In genomic region chr1:233598891-233599541, GRCh38 we compare ENCODE assay signal across 9 cellular contexts. TPM values are rescaled to one million over a fixed set of nuclear protein-coding genes. Genes with fewer than 3 reads are reported as not detected.
DNase-seq lines count a peak whose midpoint lies in the region; ATAC-seq and TF ChIP-seq lines count a peak whose summit lies in the region.
"Had no signal": no experiment of that assay in that cellular context is flagged by ENCODE, and none has a peak within 500 bp of the region (broad histone marks: within the 10 kb centered on the region; RNA-seq: fewer than 3 reads in every experiment).

No MANE protein-coding gene starts in this region.

- no peaks in the 10 kb centered on the region for H3K9me2 ChIP-seq in Loucy (replicated peaks; ENCODE audit: low read depth, low read length)

- H3K27ac ChIP-seq in BLaER1 (no peak overlapping the region), foreskin keratinocyte (no peak overlapping the region), uterus (no peak overlapping the region)
- H3K27ac ChIP-seq: PC-9 had no signal

- intact Hi-C loops in uterus (cut with DNase I; ENCODE audit: low total_unique reads), result no loop called here

- H3K9ac ChIP-seq in BLaER1 (no peak overlapping the region), Loucy (ENCODE audit: low read depth, low read length, poor library complexity, severe bottlenecking) (peak overlapping the region; percentile 10)

- no peaks in the 10 kb centered on the region for H3F3A ChIP-seq in Loucy (ENCODE audit: low read depth)

- H3K4me3 ChIP-seq in BLaER1 (no peak overlapping the region), Loucy (ENCODE audit: low read length, poor library complexity, severe bottlenecking) (peak overlapping the region; percentile 52), uterus (no peak overlapping the region)
- H3K4me3 ChIP-seq: PC-9 had no signal

- peak; percentile 91 for ATAC-seq in GM18867 (IDR thresholded peaks at IDR 0.05; ENCODE audit: unreplicated experiment)
- ATAC-seq in HG02642 (IDR thresholded peaks at IDR 0.05; ENCODE audit: poor library complexity, unreplicated experiment), result peak; percentile 83
- no peak for ATAC-seq in foreskin keratinocyte

- H3K36me3 ChIP-seq in BLaER1 (no peaks in the 10 kb centered on the region), Loucy (ENCODE audit: insufficient read depth, low read length) (no peaks in the 10 kb centered on the region), uterus (no peaks in the 10 kb centered on the region)

- H4K20me1 ChIP-seq in BLaER1 (no peaks in the 10 kb centered on the region), Loucy (ENCODE audit: insufficient read depth, low read length, poor library complexity, severe bottlenecking) (no peaks in the 10 kb centered on the region)

- H2AFZ ChIP-seq in Loucy (ENCODE audit: low read length), result peak overlapping the region; percentile 47
- H2AFZ ChIP-seq: PC-9 had no signal

- H3K4me2 ChIP-seq in BLaER1 (peak overlapping the region; percentile 1; the same call in 1 of the 2 replicates), Loucy (ENCODE audit: low read depth, low read length, poor library complexity, severe bottlenecking) (peak overlapping the region; percentile 53)
- H3K4me2 ChIP-seq: PC-9 had no signal

- TF ChIP-seq POLR2A in uterus (IDR thresholded peaks at IDR 0.05), result no peak

- H3K9me3 ChIP-seq in BLaER1 (peaks cover 3% of the 10 kb centered on the region; the same call in 1 of the 2 replicates), Loucy (ENCODE audit: insufficient read depth, low read depth, low read length) (no peaks in the 10 kb centered on the region), uterus (no peaks in the 10 kb centered on the region)

- DNase-seq in foreskin keratinocyte (no peak), OCI-M2 (lab: John Stamatoyannopoulos, UW; ENCODE audit: unreplicated experiment) (no peak), uterus (no peak), UCSD-AML1 (lab: John Stamatoyannopoulos, UW; ENCODE audit: unreplicated experiment) (no peak)
- DNase-seq: PC-9 had no signal

- TF ChIP-seq CTCF in Loucy (conservative IDR thresholded peaks at IDR 0.05; ENCODE audit: low read length) (no peak), foreskin keratinocyte (conservative IDR thresholded peaks at IDR 0.05) (no peak), uterus (IDR thresholded peaks at IDR 0.05) (no peak)

- H3K4me1 ChIP-seq in BLaER1 (peaks cover 31% of the 10 kb centered on the region), Loucy (ENCODE audit: insufficient read depth, low read length, poor library complexity, severe bottlenecking) (peaks cover 21% of the 10 kb centered on the region), foreskin keratinocyte (no peaks in the 10 kb centered on the region), uterus (no peaks in the 10 kb centered on the region)

- no peaks in the 10 kb centered on the region for H3K79me2 ChIP-seq in Loucy (ENCODE audit: insufficient read depth, low read length)

- H3K27me3 ChIP-seq in BLaER1, result no peaks in the 10 kb centered on the region
- no peaks in the 10 kb centered on the region for H3K27me3 ChIP-seq in Loucy (ENCODE audit: insufficient read depth, low read length, poor library complexity, severe bottlenecking)
- peaks cover 3% of the 10 kb centered on the region for H3K27me3 ChIP-seq in foreskin keratinocyte
- H3K27me3 ChIP-seq in uterus, result no peaks in the 10 kb centered on the region

RNA-seq across cellular contexts. Expression of gene KCNK1, which starts 14.9 kb away (rescaled TPM):
- total RNA-seq in foreskin keratinocyte (13.9 and 15.4 TPM in 2 replicates), uterus (10 to 100 TPM in 2 of 4 donors, 1 to 10 TPM in 2; 1.0 to 17.1 (median 7.9) TPM)
- polyA plus RNA-seq in foreskin keratinocyte, result 9.3 and 11.4 TPM in 2 replicates
